ENCODE assay signal across 1 cellular context in the genomic region with DNA sequence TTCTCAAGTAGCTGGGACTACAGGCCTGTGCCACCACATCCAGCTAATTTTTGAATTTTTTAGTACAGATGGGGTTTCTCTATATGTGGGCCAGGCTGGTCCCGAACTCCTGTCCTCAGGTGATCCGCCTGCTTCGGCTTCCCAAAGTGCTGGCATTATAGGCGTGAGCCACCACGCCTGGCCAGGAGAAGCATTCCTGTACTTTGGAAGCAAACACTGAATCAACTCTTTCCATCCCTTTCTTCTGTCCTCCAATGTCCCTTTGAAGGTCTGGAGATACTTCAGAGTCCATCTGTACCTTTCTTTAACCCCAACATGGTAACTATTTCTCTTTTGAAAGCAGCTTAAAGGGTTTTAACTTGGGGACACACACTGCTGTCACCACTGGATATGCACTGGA.
TF ChIP-seq lines count a peak whose summit lies in the region.

No MANE protein-coding gene starts in this region.

TF ChIP-seq in HepG2, 621 proteins besides CTCF, POLR2A, EP300 and RAD21 (continued from another document and continues in another):
- TF ChIP-seq, protein P1, sequence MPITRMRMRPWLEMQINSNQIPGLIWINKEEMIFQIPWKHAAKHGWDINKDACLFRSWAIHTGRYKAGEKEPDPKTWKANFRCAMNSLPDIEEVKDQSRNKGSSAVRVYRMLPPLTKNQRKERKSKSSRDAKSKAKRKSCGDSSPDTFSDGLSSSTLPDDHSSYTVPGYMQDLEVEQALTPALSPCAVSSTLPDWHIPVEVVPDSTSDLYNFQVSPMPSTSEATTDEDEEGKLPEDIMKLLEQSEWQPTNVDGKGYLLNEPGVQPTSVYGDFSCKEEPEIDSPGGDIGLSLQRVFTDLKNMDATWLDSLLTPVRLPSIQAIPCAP (CRISPR knock-in tag; IDR thresholded peaks at IDR 0.05; ENCODE audit: low read depth) = no peak
- TF ChIP-seq BRD4 (CRISPR knock-in tag; IDR thresholded peaks at IDR 0.05) (no peak), RARA (CRISPR knock-in tag; IDR thresholded peaks at IDR 0.05) (peak; percentile 69), ZMYM4 (CRISPR knock-in tag; IDR thresholded peaks at IDR 0.05) (peak; percentile 59; the same call in 1 of the 2 replicates), ZNF747 (CRISPR knock-in tag; IDR thresholded peaks at IDR 0.05; ENCODE audit: borderline replicate concordance) (no peak), ZFP1 (CRISPR knock-in tag; IDR thresholded peaks at IDR 0.05) (peak; percentile 43; the same call in 1 of the 2 replicates), IKZF1 (IDR thresholded peaks at IDR 0.05) (no peak), IRF2 (CRISPR knock-in tag; IDR thresholded peaks at IDR 0.05) (0 out of 2 replicates have a peak, but pooled peaks have one; percentile 32), CREM (IDR thresholded peaks at IDR 0.05) (no peak; the same call in 1 of the 2 replicates), CREM (CRISPR knock-in tag; IDR thresholded peaks at IDR 0.05) (no peak), ZNF552 (CRISPR knock-in tag; IDR thresholded peaks at IDR 0.05; ENCODE audit: borderline replicate concordance) (no peak), ZNF317 (CRISPR knock-in tag; IDR thresholded peaks at IDR 0.05) (no peak), ZNF430 (CRISPR knock-in tag; IDR thresholded peaks at IDR 0.05) (no peak), ZNF44 (CRISPR knock-in tag; IDR thresholded peaks at IDR 0.05) (no peak), ZNF644 (CRISPR knock-in tag; IDR thresholded peaks at IDR 0.05; ENCODE audit: low read depth) (peak; percentile 78), SCMH1 (CRISPR knock-in tag; IDR thresholded peaks at IDR 0.05; ENCODE audit: borderline replicate concordance) (no peak), KDM1A (CRISPR knock-in tag; IDR thresholded peaks at IDR 0.05) (peak; percentile 36; the same call in 1 of the 2 replicates), JUN (CRISPR knock-in tag; IDR thresholded peaks at IDR 0.05) (0 out of 2 replicates have a peak, but pooled peaks have one; percentile 18), ZNF629 (CRISPR knock-in tag; conservative IDR thresholded peaks at IDR 0.05) (0 out of 2 replicates have a peak, but pooled peaks have one; percentile 39), ZNF121 (CRISPR knock-in tag; IDR thresholded peaks at IDR 0.05) (0 out of 2 replicates have a peak, but pooled peaks have one; percentile 37), NR2F6 (IDR thresholded peaks at IDR 0.05) (no peak), NR2F6 (CRISPR knock-in tag; IDR thresholded peaks at IDR 0.05) (no peak), ZMYM2 (CRISPR knock-in tag; IDR thresholded peaks at IDR 0.05) (peak; percentile 95), PCBP1 (IDR thresholded peaks at IDR 0.05; ENCODE audit: borderline replicate concordance, low read depth, low read length) (no peak), HNF4G (IDR thresholded peaks at IDR 0.05; ENCODE audit: borderline replicate concordance, low read depth, low read length) (peak; percentile 39; the same call in 1 of the 2 replicates), HNF4G (CRISPR knock-in tag; IDR thresholded peaks at IDR 0.05; ENCODE audit: borderline replicate concordance, low read depth) (0 out of 2 replicates have a peak, but pooled peaks have one; percentile 53), SP5 (CRISPR knock-in tag; IDR thresholded peaks at IDR 0.05; ENCODE audit: borderline replicate concordance, low read depth) (0 out of 2 replicates have a peak, but pooled peaks have one; percentile 25), ZNF282 (IDR thresholded peaks at IDR 0.05; ENCODE audit: partially characterized antibody) (no peak), TCF12 (IDR thresholded peaks at IDR 0.05) (no peak), TCF12 (CRISPR knock-in tag; IDR thresholded peaks at IDR 0.05) (no peak)
- TF ChIP-seq, protein P2, sequence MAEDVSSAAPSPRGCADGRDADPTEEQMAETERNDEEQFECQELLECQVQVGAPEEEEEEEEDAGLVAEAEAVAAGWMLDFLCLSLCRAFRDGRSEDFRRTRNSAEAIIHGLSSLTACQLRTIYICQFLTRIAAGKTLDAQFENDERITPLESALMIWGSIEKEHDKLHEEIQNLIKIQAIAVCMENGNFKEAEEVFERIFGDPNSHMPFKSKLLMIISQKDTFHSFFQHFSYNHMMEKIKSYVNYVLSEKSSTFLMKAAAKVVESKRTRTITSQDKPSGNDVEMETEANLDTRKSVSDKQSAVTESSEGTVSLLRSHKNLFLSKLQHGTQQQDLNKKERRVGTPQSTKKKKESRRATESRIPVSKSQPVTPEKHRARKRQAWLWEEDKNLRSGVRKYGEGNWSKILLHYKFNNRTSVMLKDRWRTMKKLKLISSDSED (CRISPR knock-in tag; IDR thresholded peaks at IDR 0.05) = no peak
- TF ChIP-seq, protein P3, sequence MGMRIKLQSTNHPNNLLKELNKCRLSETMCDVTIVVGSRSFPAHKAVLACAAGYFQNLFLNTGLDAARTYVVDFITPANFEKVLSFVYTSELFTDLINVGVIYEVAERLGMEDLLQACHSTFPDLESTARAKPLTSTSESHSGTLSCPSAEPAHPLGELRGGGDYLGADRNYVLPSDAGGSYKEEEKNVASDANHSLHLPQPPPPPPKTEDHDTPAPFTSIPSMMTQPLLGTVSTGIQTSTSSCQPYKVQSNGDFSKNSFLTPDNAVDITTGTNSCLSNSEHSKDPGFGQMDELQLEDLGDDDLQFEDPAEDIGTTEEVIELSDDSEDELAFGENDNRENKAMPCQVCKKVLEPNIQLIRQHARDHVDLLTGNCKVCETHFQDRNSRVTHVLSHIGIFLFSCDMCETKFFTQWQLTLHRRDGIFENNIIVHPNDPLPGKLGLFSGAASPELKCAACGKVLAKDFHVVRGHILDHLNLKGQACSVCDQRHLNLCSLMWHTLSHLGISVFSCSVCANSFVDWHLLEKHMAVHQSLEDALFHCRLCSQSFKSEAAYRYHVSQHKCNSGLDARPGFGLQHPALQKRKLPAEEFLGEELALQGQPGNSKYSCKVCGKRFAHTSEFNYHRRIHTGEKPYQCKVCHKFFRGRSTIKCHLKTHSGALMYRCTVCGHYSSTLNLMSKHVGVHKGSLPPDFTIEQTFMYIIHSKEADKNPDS (CRISPR knock-in tag; IDR thresholded peaks at IDR 0.05) = no peak
- TF ChIP-seq, protein P4, sequence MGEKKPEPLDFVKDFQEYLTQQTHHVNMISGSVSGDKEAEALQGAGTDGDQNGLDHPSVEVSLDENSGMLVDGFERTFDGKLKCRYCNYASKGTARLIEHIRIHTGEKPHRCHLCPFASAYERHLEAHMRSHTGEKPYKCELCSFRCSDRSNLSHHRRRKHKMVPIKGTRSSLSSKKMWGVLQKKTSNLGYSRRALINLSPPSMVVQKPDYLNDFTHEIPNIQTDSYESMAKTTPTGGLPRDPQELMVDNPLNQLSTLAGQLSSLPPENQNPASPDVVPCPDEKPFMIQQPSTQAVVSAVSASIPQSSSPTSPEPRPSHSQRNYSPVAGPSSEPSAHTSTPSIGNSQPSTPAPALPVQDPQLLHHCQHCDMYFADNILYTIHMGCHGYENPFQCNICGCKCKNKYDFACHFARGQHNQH (CRISPR knock-in tag; IDR thresholded peaks at IDR 0.05) = peak; percentile 26; the same call in 1 of the 2 replicates
- TF ChIP-seq, protein P5, sequence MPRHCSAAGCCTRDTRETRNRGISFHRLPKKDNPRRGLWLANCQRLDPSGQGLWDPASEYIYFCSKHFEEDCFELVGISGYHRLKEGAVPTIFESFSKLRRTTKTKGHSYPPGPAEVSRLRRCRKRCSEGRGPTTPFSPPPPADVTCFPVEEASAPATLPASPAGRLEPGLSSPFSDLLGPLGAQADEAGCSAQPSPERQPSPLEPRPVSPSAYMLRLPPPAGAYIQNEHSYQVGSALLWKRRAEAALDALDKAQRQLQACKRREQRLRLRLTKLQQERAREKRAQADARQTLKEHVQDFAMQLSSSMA (CRISPR knock-in tag; IDR thresholded peaks at IDR 0.05) = 0 out of 2 replicates have a peak, but pooled peaks have one; percentile 19
- TF ChIP-seq, protein P6, sequence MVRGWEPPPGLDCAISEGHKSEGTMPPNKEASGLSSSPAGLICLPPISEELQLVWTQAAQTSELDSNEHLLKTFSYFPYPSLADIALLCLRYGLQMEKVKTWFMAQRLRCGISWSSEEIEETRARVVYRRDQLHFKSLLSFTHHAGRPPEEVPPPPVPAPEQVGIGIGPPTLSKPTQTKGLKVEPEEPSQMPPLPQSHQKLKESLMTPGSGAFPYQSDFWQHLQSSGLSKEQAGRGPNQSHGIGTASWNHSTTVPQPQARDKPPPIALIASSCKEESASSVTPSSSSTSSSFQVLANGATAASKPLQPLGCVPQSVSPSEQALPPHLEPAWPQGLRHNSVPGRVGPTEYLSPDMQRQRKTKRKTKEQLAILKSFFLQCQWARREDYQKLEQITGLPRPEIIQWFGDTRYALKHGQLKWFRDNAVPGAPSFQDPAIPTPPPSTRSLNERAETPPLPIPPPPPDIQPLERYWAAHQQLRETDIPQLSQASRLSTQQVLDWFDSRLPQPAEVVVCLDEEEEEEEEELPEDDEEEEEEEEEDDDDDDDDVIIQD (CRISPR knock-in tag; IDR thresholded peaks at IDR 0.05; ENCODE audit: low read depth) = 0 out of 2 replicates have a peak, but pooled peaks have one; percentile 16
- TF ChIP-seq, protein P7, sequence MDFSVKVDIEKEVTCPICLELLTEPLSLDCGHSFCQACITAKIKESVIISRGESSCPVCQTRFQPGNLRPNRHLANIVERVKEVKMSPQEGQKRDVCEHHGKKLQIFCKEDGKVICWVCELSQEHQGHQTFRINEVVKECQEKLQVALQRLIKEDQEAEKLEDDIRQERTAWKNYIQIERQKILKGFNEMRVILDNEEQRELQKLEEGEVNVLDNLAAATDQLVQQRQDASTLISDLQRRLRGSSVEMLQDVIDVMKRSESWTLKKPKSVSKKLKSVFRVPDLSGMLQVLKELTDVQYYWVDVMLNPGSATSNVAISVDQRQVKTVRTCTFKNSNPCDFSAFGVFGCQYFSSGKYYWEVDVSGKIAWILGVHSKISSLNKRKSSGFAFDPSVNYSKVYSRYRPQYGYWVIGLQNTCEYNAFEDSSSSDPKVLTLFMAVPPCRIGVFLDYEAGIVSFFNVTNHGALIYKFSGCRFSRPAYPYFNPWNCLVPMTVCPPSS (IDR thresholded peaks at IDR 0.05) = no peak
- TF ChIP-seq, protein P8, sequence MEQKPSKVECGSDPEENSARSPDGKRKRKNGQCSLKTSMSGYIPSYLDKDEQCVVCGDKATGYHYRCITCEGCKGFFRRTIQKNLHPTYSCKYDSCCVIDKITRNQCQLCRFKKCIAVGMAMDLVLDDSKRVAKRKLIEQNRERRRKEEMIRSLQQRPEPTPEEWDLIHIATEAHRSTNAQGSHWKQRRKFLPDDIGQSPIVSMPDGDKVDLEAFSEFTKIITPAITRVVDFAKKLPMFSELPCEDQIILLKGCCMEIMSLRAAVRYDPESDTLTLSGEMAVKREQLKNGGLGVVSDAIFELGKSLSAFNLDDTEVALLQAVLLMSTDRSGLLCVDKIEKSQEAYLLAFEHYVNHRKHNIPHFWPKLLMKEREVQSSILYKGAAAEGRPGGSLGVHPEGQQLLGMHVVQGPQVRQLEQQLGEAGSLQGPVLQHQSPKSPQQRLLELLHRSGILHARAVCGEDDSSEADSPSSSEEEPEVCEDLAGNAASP (CRISPR knock-in tag; IDR thresholded peaks at IDR 0.05; ENCODE audit: borderline replicate concordance) = peak; percentile 51; the same call in 1 of the 2 replicates
- TF ChIP-seq, protein P9, sequence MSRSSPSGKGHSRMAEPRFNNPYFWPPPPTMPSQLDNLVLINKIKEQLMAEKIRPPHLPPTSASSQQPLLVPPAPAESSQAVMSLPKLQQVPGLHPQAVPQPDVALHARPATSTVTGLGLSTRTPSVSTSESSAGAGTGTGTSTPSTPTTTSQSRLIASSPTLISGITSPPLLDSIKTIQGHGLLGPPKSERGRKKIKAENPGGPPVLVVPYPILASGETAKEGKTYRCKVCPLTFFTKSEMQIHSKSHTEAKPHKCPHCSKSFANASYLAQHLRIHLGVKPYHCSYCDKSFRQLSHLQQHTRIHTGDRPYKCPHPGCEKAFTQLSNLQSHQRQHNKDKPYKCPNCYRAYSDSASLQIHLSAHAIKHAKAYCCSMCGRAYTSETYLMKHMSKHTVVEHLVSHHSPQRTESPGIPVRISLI (CRISPR knock-in tag; IDR thresholded peaks at IDR 0.05; ENCODE audit: borderline replicate concordance) = 0 out of 2 replicates have a peak, but pooled peaks have one; percentile 34
- TF ChIP-seq, protein P10, sequence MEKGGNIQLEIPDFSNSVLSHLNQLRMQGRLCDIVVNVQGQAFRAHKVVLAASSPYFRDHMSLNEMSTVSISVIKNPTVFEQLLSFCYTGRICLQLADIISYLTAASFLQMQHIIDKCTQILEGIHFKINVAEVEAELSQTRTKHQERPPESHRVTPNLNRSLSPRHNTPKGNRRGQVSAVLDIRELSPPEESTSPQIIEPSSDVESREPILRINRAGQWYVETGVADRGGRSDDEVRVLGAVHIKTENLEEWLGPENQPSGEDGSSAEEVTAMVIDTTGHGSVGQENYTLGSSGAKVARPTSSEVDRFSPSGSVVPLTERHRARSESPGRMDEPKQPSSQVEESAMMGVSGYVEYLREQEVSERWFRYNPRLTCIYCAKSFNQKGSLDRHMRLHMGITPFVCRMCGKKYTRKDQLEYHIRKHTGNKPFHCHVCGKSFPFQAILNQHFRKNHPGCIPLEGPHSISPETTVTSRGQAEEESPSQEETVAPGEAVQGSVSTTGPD (CRISPR knock-in tag; IDR thresholded peaks at IDR 0.05) = no peak
- TF ChIP-seq, protein P11, sequence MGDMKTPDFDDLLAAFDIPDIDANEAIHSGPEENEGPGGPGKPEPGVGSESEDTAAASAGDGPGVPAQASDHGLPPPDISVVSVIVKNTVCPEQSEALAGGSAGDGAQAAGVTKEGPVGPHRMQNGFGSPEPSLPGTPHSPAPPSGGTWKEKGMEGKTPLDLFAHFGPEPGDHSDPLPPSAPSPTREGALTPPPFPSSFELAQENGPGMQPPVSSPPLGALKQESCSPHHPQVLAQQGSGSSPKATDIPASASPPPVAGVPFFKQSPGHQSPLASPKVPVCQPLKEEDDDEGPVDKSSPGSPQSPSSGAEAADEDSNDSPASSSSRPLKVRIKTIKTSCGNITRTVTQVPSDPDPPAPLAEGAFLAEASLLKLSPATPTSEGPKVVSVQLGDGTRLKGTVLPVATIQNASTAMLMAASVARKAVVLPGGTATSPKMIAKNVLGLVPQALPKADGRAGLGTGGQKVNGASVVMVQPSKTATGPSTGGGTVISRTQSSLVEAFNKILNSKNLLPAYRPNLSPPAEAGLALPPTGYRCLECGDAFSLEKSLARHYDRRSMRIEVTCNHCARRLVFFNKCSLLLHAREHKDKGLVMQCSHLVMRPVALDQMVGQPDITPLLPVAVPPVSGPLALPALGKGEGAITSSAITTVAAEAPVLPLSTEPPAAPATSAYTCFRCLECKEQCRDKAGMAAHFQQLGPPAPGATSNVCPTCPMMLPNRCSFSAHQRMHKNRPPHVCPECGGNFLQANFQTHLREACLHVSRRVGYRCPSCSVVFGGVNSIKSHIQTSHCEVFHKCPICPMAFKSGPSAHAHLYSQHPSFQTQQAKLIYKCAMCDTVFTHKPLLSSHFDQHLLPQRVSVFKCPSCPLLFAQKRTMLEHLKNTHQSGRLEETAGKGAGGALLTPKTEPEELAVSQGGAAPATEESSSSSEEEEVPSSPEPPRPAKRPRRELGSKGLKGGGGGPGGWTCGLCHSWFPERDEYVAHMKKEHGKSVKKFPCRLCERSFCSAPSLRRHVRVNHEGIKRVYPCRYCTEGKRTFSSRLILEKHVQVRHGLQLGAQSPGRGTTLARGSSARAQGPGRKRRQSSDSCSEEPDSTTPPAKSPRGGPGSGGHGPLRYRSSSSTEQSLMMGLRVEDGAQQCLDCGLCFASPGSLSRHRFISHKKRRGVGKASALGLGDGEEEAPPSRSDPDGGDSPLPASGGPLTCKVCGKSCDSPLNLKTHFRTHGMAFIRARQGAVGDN (CRISPR knock-in tag; IDR thresholded peaks at IDR 0.05) = peak; percentile 40
- TF ChIP-seq, protein P12, sequence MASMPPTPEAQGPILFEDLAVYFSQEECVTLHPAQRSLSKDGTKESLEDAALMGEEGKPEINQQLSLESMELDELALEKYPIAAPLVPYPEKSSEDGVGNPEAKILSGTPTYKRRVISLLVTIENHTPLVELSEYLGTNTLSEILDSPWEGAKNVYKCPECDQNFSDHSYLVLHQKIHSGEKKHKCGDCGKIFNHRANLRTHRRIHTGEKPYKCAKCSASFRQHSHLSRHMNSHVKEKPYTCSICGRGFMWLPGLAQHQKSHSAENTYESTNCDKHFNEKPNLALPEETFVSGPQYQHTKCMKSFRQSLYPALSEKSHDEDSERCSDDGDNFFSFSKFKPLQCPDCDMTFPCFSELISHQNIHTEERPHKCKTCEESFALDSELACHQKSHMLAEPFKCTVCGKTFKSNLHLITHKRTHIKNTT (CRISPR knock-in tag; IDR thresholded peaks at IDR 0.05) = no peak
